1 cellular context compared by ENCODE assay signal in genomic region chr1:245984390-245985155, GRCh38.
TF ChIP-seq lines count a peak whose summit lies in the region.

No MANE protein-coding gene starts in this region.

TF ChIP-seq in GM12878, 131 proteins besides CTCF, POLR2A, EP300 and RAD21 (continued from another document and continues in another):
- TF ChIP-seq PKNOX1 (IDR thresholded peaks at IDR 0.05) (no peak), CHD4 (IDR thresholded peaks at IDR 0.05) (no peak), ATF2 (IDR thresholded peaks at IDR 0.05; ENCODE audit: low read length) (no peak), GATAD2B (conservative IDR thresholded peaks at IDR 0.05; ENCODE audit: low read depth) (no peak), ATF3 (IDR thresholded peaks at IDR 0.05; ENCODE audit: borderline replicate concordance, extremely low read depth, low read depth, low read length) (no peak), RBBP5 (conservative IDR thresholded peaks at IDR 0.05) (no peak), ZNF207 (IDR thresholded peaks at IDR 0.05; ENCODE audit: borderline replicate concordance) (no peak), BACH1 (IDR thresholded peaks at IDR 0.05; ENCODE audit: borderline replicate concordance) (no peak), E2F8 (IDR thresholded peaks at IDR 0.05; ENCODE audit: low read depth, partially characterized antibody) (no peak), RELA (IDR thresholded peaks at IDR 0.05; ENCODE audit: borderline replicate concordance, partially characterized antibody) (no peak), REST (IDR thresholded peaks at IDR 0.05; ENCODE audit: low read depth, low read length) (no peak), MTA3 (IDR thresholded peaks at IDR 0.05; ENCODE audit: borderline replicate concordance, low read length) (no peak), PRDM15 (CRISPR knock-in tag; IDR thresholded peaks at IDR 0.05) (no peak), STAT1 (conservative IDR thresholded peaks at IDR 0.05) (no peak), ZNF274 (IDR thresholded peaks at IDR 0.05; ENCODE audit: insufficient read depth, insufficient read length) (no peak), NR2F1 (conservative IDR thresholded peaks at IDR 0.05) (no peak), CHD1 (IDR thresholded peaks at IDR 0.05; ENCODE audit: low read depth, low read length) (no peak), USF1 (IDR thresholded peaks at IDR 0.05; ENCODE audit: borderline replicate concordance, extremely low read length, insufficient read depth, low read depth, low read length) (no peak), USF2 (IDR thresholded peaks at IDR 0.05; ENCODE audit: borderline replicate concordance, low read depth, low read length) (no peak), MYB (IDR thresholded peaks at IDR 0.05; ENCODE audit: borderline replicate concordance, low read depth, low read length) (no peak), SMAD5 (IDR thresholded peaks at IDR 0.05; ENCODE audit: low read depth) (no peak), ZBTB40 (IDR thresholded peaks at IDR 0.05; ENCODE audit: borderline replicate concordance) (no peak), TBL1XR1 (IDR thresholded peaks at IDR 0.05; ENCODE audit: low read depth, low read length) (no peak), RAD51 (IDR thresholded peaks at IDR 0.05) (no peak), EED (IDR thresholded peaks at IDR 0.05; ENCODE audit: low read depth) (peak; percentile 55; the same call in 1 of the 2 replicates), IRF5 (IDR thresholded peaks at IDR 0.05; ENCODE audit: borderline replicate concordance) (no peak), SMARCA5 (IDR thresholded peaks at IDR 0.05) (no peak; the same call in 1 of the 2 replicates), GABPA (IDR thresholded peaks at IDR 0.05; ENCODE audit: low read depth) (no peak), IRF3 (IDR thresholded peaks at IDR 0.05) (no peak), SMAD1 (IDR thresholded peaks at IDR 0.05; ENCODE audit: low read depth, partially characterized antibody) (no peak), NFYA (IDR thresholded peaks at IDR 0.05; ENCODE audit: borderline replicate concordance, low read depth, low read length) (no peak)
